35 cellular contexts compared by ENCODE assay signal in the genomic region with DNA sequence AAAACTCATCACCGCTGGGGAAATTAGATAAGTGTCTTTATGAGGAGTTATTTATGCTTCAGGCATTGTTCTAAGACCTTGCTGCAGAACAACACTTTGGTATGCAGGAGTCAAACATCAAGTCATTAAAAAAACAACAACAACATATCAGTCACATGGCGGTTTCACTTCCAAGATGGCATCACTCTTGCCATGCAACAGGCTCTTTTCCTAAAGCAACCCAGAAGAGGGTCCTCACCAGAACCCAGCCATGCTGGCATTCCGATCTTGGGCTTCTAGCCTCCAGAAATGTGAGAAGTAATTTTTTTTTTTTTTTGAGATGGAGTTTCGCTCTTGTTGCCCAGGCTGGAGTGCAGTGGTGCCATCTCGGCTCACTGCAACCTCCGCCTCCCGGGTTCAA.
"Had no signal": no experiment of that assay in that cellular context is flagged by ENCODE, and none has a peak within 500 bp of the region (broad histone marks: within the 10 kb centered on the region; RNA-seq: fewer than 3 reads in every experiment).

No MANE protein-coding gene starts in this region.

- DNase-seq: Karpas-422, Kasumi-1, MG63, MM.1S, MV-4-11, NCI-H1048, NCI-H1092, NCI-H1092 treated with DMSO at 0.1 percent for 48 hours, NCI-H1105, NCI-H1105 treated with DMSO at 0.1 percent for 48 hours, NCI-H1417, NCI-H1417 treated with DMSO at 0.1 percent for 48 hours, NCI-H1436, NCI-H1436 treated with DMSO at 0.1 percent for 48 hours, NCI-H146, NCI-H1694, NCI-H1694 treated with DMSO at 0.1 percent for 48 hours, NCI-H187, NCI-H187 treated with DMSO at 0.1 percent for 48 hours, NCI-H1930, NCI-H2029, NCI-H2029 treated with DMSO at 0.1 percent for 48 hours, NCI-H2081, NCI-H2081 treated with DMSO at 0.1 percent for 48 hours, NCI-H2107, NCI-H2171, NCI-H2171 treated with DMSO at 0.1 percent for 48 hours, NCI-H2227 treated with DMSO at 0.1 percent for 48 hours, NCI-H226, NCI-H345, NCI-H446, NCI-H446 treated with DMSO at 0.1 percent for 48 hours, NCI-H510A, NCI-H510A treated with DMSO at 0.1 percent for 48 hours, NCI-H524 had no signal

- H3K27me3 ChIP-seq: MG63 had no signal

- H3K4me3 ChIP-seq: MG63 had no signal

- H3K36me3 ChIP-seq: MG63 had no signal

- H3K9me3 ChIP-seq: MG63 had no signal
